In genomic region chr3:141191097-141191749, GRCh38 we compare ENCODE assay signal across 22 cellular contexts. TPM values are rescaled to one million over a fixed set of nuclear protein-coding genes. Genes with fewer than 3 reads are reported as not detected.
DNase-seq lines count a peak whose midpoint lies in the region; ATAC-seq and TF ChIP-seq lines count a peak whose summit lies in the region.
"Had no signal": no experiment of that assay in that cellular context is flagged by ENCODE, and none has a peak within 500 bp of the region (broad histone marks: within the 10 kb centered on the region; RNA-seq: fewer than 3 reads in every experiment).

No MANE protein-coding gene starts in this region.

- H3K36me3 ChIP-seq in IMR-90 (ENCODE audit: control insufficient read depth, insufficient read depth, low read length), result no peaks in the 10 kb centered on the region
- no peaks in the 10 kb centered on the region for H3K36me3 ChIP-seq in mammary epithelial cell (ENCODE audit: insufficient read depth, low read length)
- H3K36me3 ChIP-seq: BLaER1, left ventricle myocardium inferior, neutrophil, spleen had no signal

- CTCF ChIA-PET in IMR-90 (lab: Yijun Ruan, JAX), result interaction anchor here (0.7 to 1.4 kb wide), 7 partner anchors 9 to 191 kb away, joined by 3 to 5 read pairs (median 4); partner anchors contain the start of gene PXYLP1
- CTCF ChIA-PET in mammary epithelial cell (lab: Charles Lee; ENCODE audit: low non-redundant PET), result no interaction called here
- CTCF ChIA-PET in WTC11 (lab: Charles Lee), result interaction anchor here (1.0 to 3.4 kb wide), 5 partner anchors 13 to 292 kb away, joined by 3 to 32 read pairs (median 5); no protein-coding TSS in a partner anchor

- intact Hi-C loops in IMR-90 (cut with micrococcal nuclease), result no loop called here
- intact Hi-C loops in mammary epithelial cell (cut with micrococcal nuclease), result no loop called here
- intact Hi-C loops in sciatic nerve (cut with DNase I), result no loop called here

- H4K8ac ChIP-seq in IMR-90 (ENCODE audit: low read depth in 2 of 2, low read length in 2 of 2), result no peak overlapping the region

- H3K4ac ChIP-seq in IMR-90 (ENCODE audit: low read depth, low read length), result no peak overlapping the region

- H3K23ac ChIP-seq in IMR-90 (ENCODE audit: low read depth, low read length), result no peak overlapping the region

- dilution Hi-C loops in IMR-90 (cut with HindIII; ENCODE audit: low sequenced_read_pairs, unreplicated experiment) (loop anchor here (25.0 kb wide), 1 partner anchor 204 kb away; no protein-coding TSS in a partner anchor), mammary epithelial cell (cut with HindIII; ENCODE audit: low sequenced_read_pairs) (no loop called here)

- no peak overlapping the region for H3K27ac ChIP-seq in IMR-90 (ENCODE audit: insufficient read depth, low read length)
- no peak overlapping the region for H3K27ac ChIP-seq in mammary epithelial cell (ENCODE audit: insufficient read depth, low read depth, low read length)
- H3K27ac ChIP-seq: BLaER1, KMS-11, left ventricle myocardium inferior, neutrophil, spleen had no signal

- H3K27me3 Mint-ChIP-seq in WTC11 (ENCODE audit: low read depth), result peaks cover 8% of the 10 kb centered on the region

- peak; percentile 34 for DNase-seq in EL
- DNase-seq in IMR-90, result peak; percentile 6
- peak; percentile 45 for DNase-seq in mammary epithelial cell
- DNase-seq in kidney tubule cell (ENCODE audit: low spot score), result peak; percentile 47
- no peak for DNase-seq in sciatic nerve (ENCODE audit: low spot score)
- no peak for DNase-seq in NCI-H1436 (lab: John Stamatoyannopoulos, UW)
- no peak for DNase-seq in WTC11 (ENCODE audit: low spot score)
- DNase-seq: activated CD8-positive, alpha-beta T cell treated with anti-CD3 and anti-CD28 coated beads, Interleukin-2, amount 10 ng/mL, durations not matched to agents 7 days and 5 days; activated naive CD4-positive, alpha-beta T cell treated with anti-CD3 and anti-CD28 coated beads, Interleukin-2, amount 10 ng/mL, durations not matched to agents 7 days and 5 days; activated T-cell treated with anti-CD3 and anti-CD28 coated beads, Interleukin-2, amount 50 U/mL, for 24 hours; HFFc6; left ventricle myocardium inferior; NCI-H2171; NCI-H526; spleen; stimulated activated CD4-positive, alpha-beta T cell treated with anti-CD3 and anti-CD28 coated beads, Interleukin-4, amount 100 ng/mL, for 4 hours had no signal

- TF ChIP-seq POLR2A in IMR-90 (IDR thresholded peaks at IDR 0.05; ENCODE audit: low read depth, low read length), result no peak

- H3K9me3 Mint-ChIP-seq in WTC11, result no peaks in the 10 kb centered on the region
- H3K9me3 Mint-ChIP-seq: activated naive CD4-positive, alpha-beta T cell treated with anti-CD3 and anti-CD28 coated beads, Interleukin-2, amount 10 ng/mL, durations not matched to agents 7 days and 5 days; activated T-cell treated with anti-CD3 and anti-CD28 coated beads, Interleukin-2, amount 50 U/mL, for 24 hours; HFFc6; T-helper 1 cell treated with Interleukin-12 subunit alpha and Interleukin-12 subunit beta and Interleukin-4 antibody, amounts not matched to agents 30 μg/mL and 1 μg/mL, for 36 hours had no signal

- no peak overlapping the region for H3K4me3 Mint-ChIP-seq in WTC11
- H3K4me3 Mint-ChIP-seq: activated CD8-positive, alpha-beta T cell treated with anti-CD3 and anti-CD28 coated beads, Interleukin-2, amount 10 ng/mL, durations not matched to agents 7 days and 5 days; activated naive CD4-positive, alpha-beta T cell treated with anti-CD3 and anti-CD28 coated beads, Interleukin-2, amount 10 ng/mL, durations not matched to agents 7 days and 5 days; activated T-cell treated with anti-CD3 and anti-CD28 coated beads, Interleukin-2, amount 50 U/mL, for 24 hours; brain; HFFc6; T-helper 1 cell treated with Interleukin-12 subunit alpha and Interleukin-12 subunit beta and Interleukin-4 antibody, amounts not matched to agents 30 μg/mL and 1 μg/mL, for 36 hours had no signal

- H2BK20ac ChIP-seq in IMR-90 (ENCODE audit: low read depth, low read length), result no peak overlapping the region

- WGBS in IMR-90 (ENCODE audit: extremely low coverage in 2 of 2, insufficient read length in 1 of 2), 2 experiments, result 85 to 100% methylated on average over 1 of the region's 2 CpGs
- 63% methylated on average over 2 of the region's 2 CpGs for WGBS in mammary epithelial cell (ENCODE audit: low coverage, missing lambda C conversion rate)

- no peaks in the 10 kb centered on the region for H3K79me2 ChIP-seq in mammary epithelial cell (ENCODE audit: insufficient read depth, low read length)

- no peak overlapping the region for H2AK9ac ChIP-seq in IMR-90 (replicated peaks; ENCODE audit: low read depth, low read length, poor library complexity)

- no peaks in the 10 kb centered on the region for H4K20me1 ChIP-seq in IMR-90 (ENCODE audit: insufficient read depth, low read length)
- no peaks in the 10 kb centered on the region for H4K20me1 ChIP-seq in mammary epithelial cell (ENCODE audit: insufficient read depth, low read length)
- H4K20me1 ChIP-seq: BLaER1 had no signal

- BruUV-seq in IMR-90 (replicated peaks; lab: Mats Ljungman, UMichigan) (no TSS peak), mammary epithelial cell (replicated peaks; lab: Mats Ljungman, UMichigan) (no TSS peak)

- no peak overlapping the region for H2BK15ac ChIP-seq in IMR-90 (ENCODE audit: low read depth, low read length)

- no peak for TF ChIP-seq RAD21 in IMR-90 (IDR thresholded peaks at IDR 0.05; ENCODE audit: low read length)

- no peaks in the 10 kb centered on the region for H3K4me1 Mint-ChIP-seq in WTC11

- no peaks in the 10 kb centered on the region for H3K9me3 ChIP-seq in IMR-90 (ENCODE audit: control insufficient read depth, insufficient read depth, low read length)
- H3K9me3 ChIP-seq in mammary epithelial cell (replicated peaks; ENCODE audit: insufficient read depth, low read length), result no peaks in the 10 kb centered on the region
- H3K9me3 ChIP-seq: left ventricle myocardium inferior, neutrophil, spleen had no signal

- in situ Hi-C loops in IMR-90 (cut with MboI; ENCODE audit: low sequenced_read_pairs) (loop anchor here (5.0 to 10.0 kb wide), 2 partner anchors 189 to 296 kb away; no protein-coding TSS in a partner anchor), mammary epithelial cell (cut with MboI; ENCODE audit: low sequenced_read_pairs in 2 of 2) (loop anchor here (5.0 to 10.0 kb wide), 3 partner anchors 84 to 296 kb away; no protein-coding TSS in a partner anchor)

- H3K4me1 ChIP-seq in IMR-90 (ENCODE audit: control insufficient read depth, insufficient read depth, low read length), result no peaks in the 10 kb centered on the region
- peaks cover 6% of the 10 kb centered on the region for H3K4me1 ChIP-seq in mammary epithelial cell (ENCODE audit: insufficient read depth, low read length)
- H3K4me1 ChIP-seq: left ventricle myocardium inferior had no signal

- no peak overlapping the region for H2BK5ac ChIP-seq in IMR-90 (ENCODE audit: low read depth, low read length, poor library complexity, severe bottlenecking)

- no peak overlapping the region for H3K56ac ChIP-seq in IMR-90 (ENCODE audit: extremely low read depth, insufficient read depth, low read length)

- H3K27ac Mint-ChIP-seq in WTC11, result no peak overlapping the region
- H3K27ac Mint-ChIP-seq: activated CD8-positive, alpha-beta T cell treated with anti-CD3 and anti-CD28 coated beads, Interleukin-2, amount 10 ng/mL, durations not matched to agents 7 days and 5 days; activated naive CD4-positive, alpha-beta T cell treated with anti-CD3 and anti-CD28 coated beads, Interleukin-2, amount 10 ng/mL, durations not matched to agents 7 days and 5 days; activated T-cell treated with anti-CD3 and anti-CD28 coated beads, Interleukin-2, amount 50 U/mL, for 24 hours; HFFc6; T-helper 1 cell treated with Interleukin-12 subunit alpha and Interleukin-12 subunit beta and Interleukin-4 antibody, amounts not matched to agents 30 μg/mL and 1 μg/mL, for 36 hours had no signal

- no peak overlapping the region for H4K91ac ChIP-seq in IMR-90 (ENCODE audit: insufficient read depth, low read depth, low read length)

- no peak overlapping the region for H2BK120ac ChIP-seq in IMR-90 (ENCODE audit: low read depth, low read length)

- no peaks in the 10 kb centered on the region for H3K36me3 Mint-ChIP-seq in WTC11
- H3K36me3 Mint-ChIP-seq: activated naive CD4-positive, alpha-beta T cell treated with anti-CD3 and anti-CD28 coated beads, Interleukin-2, amount 10 ng/mL, durations not matched to agents 7 days and 5 days; brain had no signal

- no peak overlapping the region for H3K14ac ChIP-seq in IMR-90 (replicated peaks; ENCODE audit: low read depth, low read length)

- ATAC-seq in IMR-90 (ENCODE audit: low read depth) (no peak), sciatic nerve (no peak), GM19463 (IDR thresholded peaks at IDR 0.05; ENCODE audit: unreplicated experiment) (no peak), WTC11 (no peak)
- ATAC-seq: activated CD8-positive, alpha-beta T cell treated with anti-CD3 and anti-CD28 coated beads, Interleukin-2, amount 10 ng/mL, durations not matched to agents 7 days and 5 days had no signal

- H3K9ac ChIP-seq in IMR-90 (ENCODE audit: low read depth, low read length) (no peak overlapping the region), mammary epithelial cell (ENCODE audit: insufficient read depth, low read length) (no peak overlapping the region)
- H3K9ac ChIP-seq: BLaER1, KMS-11 had no signal

- H3K4me2 ChIP-seq in IMR-90 (ENCODE audit: low read depth, low read length), result no peak overlapping the region
- no peak overlapping the region for H3K4me2 ChIP-seq in mammary epithelial cell (ENCODE audit: insufficient read depth, low read depth, low read length)
- H3K4me2 ChIP-seq: BLaER1, KMS-11 had no signal

- H3K79me1 ChIP-seq in IMR-90 (ENCODE audit: low read depth in 1 of 2, low read length in 2 of 2), result no peaks in the 10 kb centered on the region

- POLR2A ChIA-PET in IMR-90 (lab: Charles Lee; ENCODE audit: unreplicated experiment), result no interaction called here
- POLR2A ChIA-PET in WTC11 (lab: Charles Lee), result no interaction called here

- H3K18ac ChIP-seq in IMR-90 (ENCODE audit: low read depth, low read length), result no peak overlapping the region

- H2AFZ ChIP-seq in IMR-90 (replicated peaks; ENCODE audit: low read length, poor library complexity) (peak overlapping the region; percentile 24), mammary epithelial cell (ENCODE audit: low read depth, low read length) (no peak overlapping the region)

- H3K27me3 ChIP-seq in IMR-90 (ENCODE audit: control insufficient read depth, insufficient read depth, low read length) (peaks cover 21% of the 10 kb centered on the region), mammary epithelial cell (ENCODE audit: insufficient read depth, low read length) (peaks cover 6% of the 10 kb centered on the region)
- H3K27me3 ChIP-seq: BLaER1 had no signal

- no peak overlapping the region for H2AK5ac ChIP-seq in IMR-90 (ENCODE audit: low read depth, low read length)

- H3K9me1 ChIP-seq in IMR-90 (ENCODE audit: insufficient read depth, low read length), result no peaks in the 10 kb centered on the region

- H4K5ac ChIP-seq in IMR-90 (ENCODE audit: low read depth, low read length), result no peak overlapping the region

- H3K4me3 ChIP-seq in IMR-90 (ENCODE audit: insufficient read depth, low read depth, low read length), result no peak overlapping the region
- H3K4me3 ChIP-seq in mammary epithelial cell (replicated peaks in 1 of 3; ENCODE audit: insufficient read depth in 1 of 3, low read depth in 2 of 3, low read length in 3 of 3), result no peak overlapping the region
- H3K4me3 ChIP-seq: BLaER1, left ventricle myocardium inferior, spleen had no signal

- no peak for TF ChIP-seq CTCF in IMR-90 (conservative IDR thresholded peaks at IDR 0.05; ENCODE audit: low read depth, low read length)
- TF ChIP-seq CTCF in mammary epithelial cell (conservative IDR thresholded peaks at IDR 0.05 in 1 of 2, IDR thresholded peaks at IDR 0.05 in 1 of 2; ENCODE audit: extremely low read depth in 1 of 2, insufficient read depth in 1 of 2, low read depth in 1 of 2, low read length in 2 of 2), result no peak
- no peak for TF ChIP-seq CTCF in WTC11 (IDR thresholded peaks at IDR 0.05)

RNA-seq across cellular contexts. Expression of gene PXYLP1, which starts 40.4 kb away (rescaled TPM):
- total RNA-seq in IMR-90 (2012; rRNA removed) (13.3 and 15.6 TPM in 2 replicates), mammary epithelial cell (1 to 10 TPM; 2.5 to 6.3 TPM), sciatic nerve (13.5 TPM), WTC11 (2021) (16.9 to 20.1 TPM (median 19.7 TPM) in 3 replicates)
- polyA plus RNA-seq in IMR-90 (2012; rRNA removed) (11.2 and 11.7 TPM in 2 replicates), mammary epithelial cell (3.3 TPM)
- polyA plus RNA-seq in IMR-90 (2012; cell fraction: cytosol; rRNA removed), result 5.3 and 6.3 TPM in 2 replicates
- polyA plus RNA-seq in IMR-90 (2012; cell fraction: nucleus; rRNA removed; ENCODE audit: low replicate concordance), result 10.0 and 20.5 TPM in 2 replicates
- 10.2 TPM for polyA minus RNA-seq in mammary epithelial cell

Comparison
In these comparisons a context has a peak if more than half of its experiments do, and no peak if none do; other contexts are left out.
1. DNase-seq: peak in EL (single experiment), IMR-90 (single experiment), mammary epithelial cell (single experiment) and kidney tubule cell (single experiment); none in sciatic nerve (single experiment), NCI-H1436 (single experiment) and WTC11 (single experiment).